1 cellular context compared by ENCODE assay signal in genomic region chr1:19308509-19308907, GRCh38.
TF ChIP-seq lines count a peak whose summit lies in the region.

No MANE protein-coding gene starts in this region.

TF ChIP-seq in HepG2, 621 proteins besides CTCF, POLR2A, EP300 and RAD21:
- TF ChIP-seq ZNF629 (CRISPR knock-in tag; conservative IDR thresholded peaks at IDR 0.05): peak; percentile 77
- 0 out of 2 replicates have a peak, but pooled peaks have one; percentile 38 for TF ChIP-seq CHD4 (IDR thresholded peaks at IDR 0.05; ENCODE audit: borderline replicate concordance, low read length)
- TF ChIP-seq ZNF251 (CRISPR knock-in tag; IDR thresholded peaks at IDR 0.05): no peak
